Comparison of ENCODE assay signal across 1 cellular context in the genomic region with DNA sequence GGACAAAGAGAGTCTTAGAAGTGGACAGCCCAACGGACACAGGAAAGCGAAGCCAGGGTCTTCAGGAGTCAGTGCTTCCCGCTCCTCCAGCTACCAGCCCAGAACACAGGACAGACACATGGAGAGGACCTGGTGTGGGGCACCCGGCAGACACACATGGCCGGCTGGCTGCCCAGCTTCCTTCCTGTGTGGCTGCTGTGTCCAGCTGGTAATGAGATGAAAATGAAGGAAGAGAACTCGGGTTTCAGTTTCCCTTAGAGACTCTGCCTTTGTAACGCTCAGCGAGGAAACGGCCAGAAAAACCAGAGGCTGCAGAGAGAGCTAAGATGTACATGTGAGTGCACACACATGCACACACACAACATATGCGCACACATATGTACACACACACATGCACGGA.
TF ChIP-seq lines count a peak whose summit lies in the region.

No MANE protein-coding gene starts in this region.

TF ChIP-seq in GM23338, 12 proteins besides CTCF, POLR2A, EP300 and RAD21 (continued from another document):
- TF ChIP-seq, protein P1, sequence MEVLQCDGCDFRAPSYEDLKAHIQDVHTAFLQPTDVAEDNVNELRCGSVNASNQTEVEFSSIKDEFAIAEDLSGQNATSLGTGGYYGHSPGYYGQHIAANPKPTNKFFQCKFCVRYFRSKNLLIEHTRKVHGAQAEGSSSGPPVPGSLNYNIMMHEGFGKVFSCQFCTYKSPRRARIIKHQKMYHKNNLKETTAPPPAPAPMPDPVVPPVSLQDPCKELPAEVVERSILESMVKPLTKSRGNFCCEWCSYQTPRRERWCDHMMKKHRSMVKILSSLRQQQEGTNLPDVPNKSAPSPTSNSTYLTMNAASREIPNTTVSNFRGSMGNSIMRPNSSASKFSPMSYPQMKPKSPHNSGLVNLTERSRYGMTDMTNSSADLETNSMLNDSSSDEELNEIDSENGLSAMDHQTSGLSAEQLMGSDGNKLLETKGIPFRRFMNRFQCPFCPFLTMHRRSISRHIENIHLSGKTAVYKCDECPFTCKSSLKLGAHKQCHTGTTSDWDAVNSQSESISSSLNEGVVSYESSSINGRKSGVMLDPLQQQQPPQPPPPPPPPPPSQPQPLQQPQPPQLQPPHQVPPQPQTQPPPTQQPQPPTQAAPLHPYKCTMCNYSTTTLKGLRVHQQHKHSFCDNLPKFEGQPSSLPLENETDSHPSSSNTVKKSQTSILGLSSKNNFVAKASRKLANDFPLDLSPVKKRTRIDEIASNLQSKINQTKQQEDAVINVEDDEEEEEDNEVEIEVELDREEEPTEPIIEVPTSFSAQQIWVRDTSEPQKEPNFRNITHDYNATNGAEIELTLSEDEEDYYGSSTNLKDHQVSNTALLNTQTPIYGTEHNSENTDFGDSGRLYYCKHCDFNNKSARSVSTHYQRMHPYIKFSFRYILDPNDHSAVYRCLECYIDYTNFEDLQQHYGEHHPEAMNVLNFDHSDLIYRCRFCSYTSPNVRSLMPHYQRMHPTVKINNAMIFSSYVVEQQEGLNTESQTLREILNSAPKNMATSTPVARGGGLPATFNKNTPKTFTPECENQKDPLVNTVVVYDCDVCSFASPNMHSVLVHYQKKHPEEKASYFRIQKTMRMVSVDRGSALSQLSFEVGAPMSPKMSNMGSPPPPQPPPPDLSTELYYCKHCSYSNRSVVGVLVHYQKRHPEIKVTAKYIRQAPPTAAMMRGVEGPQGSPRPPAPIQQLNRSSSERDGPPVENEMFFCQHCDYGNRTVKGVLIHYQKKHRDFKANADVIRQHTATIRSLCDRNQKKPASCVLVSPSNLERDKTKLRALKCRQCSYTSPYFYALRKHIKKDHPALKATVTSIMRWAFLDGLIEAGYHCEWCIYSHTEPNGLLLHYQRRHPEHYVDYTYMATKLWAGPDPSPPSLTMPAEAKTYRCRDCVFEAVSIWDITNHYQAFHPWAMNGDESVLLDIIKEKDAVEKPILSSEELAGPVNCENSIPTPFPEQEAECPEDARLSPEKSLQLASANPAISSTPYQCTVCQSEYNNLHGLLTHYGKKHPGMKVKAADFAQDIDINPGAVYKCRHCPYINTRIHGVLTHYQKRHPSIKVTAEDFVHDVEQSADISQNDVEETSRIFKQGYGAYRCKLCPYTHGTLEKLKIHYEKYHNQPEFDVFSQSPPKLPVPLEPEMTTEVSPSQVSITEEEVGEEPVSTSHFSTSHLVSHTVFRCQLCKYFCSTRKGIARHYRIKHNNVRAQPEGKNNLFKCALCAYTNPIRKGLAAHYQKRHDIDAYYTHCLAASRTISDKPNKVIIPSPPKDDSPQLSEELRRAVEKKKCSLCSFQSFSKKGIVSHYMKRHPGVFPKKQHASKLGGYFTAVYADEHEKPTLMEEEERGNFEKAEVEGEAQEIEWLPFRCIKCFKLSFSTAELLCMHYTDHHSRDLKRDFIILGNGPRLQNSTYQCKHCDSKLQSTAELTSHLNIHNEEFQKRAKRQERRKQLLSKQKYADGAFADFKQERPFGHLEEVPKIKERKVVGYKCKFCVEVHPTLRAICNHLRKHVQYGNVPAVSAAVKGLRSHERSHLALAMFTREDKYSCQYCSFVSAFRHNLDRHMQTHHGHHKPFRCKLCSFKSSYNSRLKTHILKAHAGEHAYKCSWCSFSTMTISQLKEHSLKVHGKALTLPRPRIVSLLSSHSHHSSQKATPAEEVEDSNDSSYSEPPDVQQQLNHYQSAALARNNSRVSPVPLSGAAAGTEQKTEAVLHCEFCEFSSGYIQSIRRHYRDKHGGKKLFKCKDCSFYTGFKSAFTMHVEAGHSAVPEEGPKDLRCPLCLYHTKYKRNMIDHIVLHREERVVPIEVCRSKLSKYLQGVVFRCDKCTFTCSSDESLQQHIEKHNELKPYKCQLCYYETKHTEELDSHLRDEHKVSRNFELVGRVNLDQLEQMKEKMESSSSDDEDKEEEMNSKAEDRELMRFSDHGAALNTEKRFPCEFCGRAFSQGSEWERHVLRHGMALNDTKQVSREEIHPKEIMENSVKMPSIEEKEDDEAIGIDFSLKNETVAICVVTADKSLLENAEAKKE (CRISPR knock-in tag; IDR thresholded peaks at IDR 0.05): no peak
- TF ChIP-seq POLR2AphosphoS5 (IDR thresholded peaks at IDR 0.05; ENCODE audit: low read depth) (no peak), ZNF114 (CRISPR knock-in tag; IDR thresholded peaks at IDR 0.05) (no peak), EZH2phosphoT487 (IDR thresholded peaks at IDR 0.05; ENCODE audit: unreplicated experiment) (no peak), ZNF331 (CRISPR knock-in tag; IDR thresholded peaks at IDR 0.05; ENCODE audit: low read depth) (no peak), STAT1 (IDR thresholded peaks at IDR 0.05; ENCODE audit: unreplicated experiment) (no peak), JUNB (IDR thresholded peaks at IDR 0.05; ENCODE audit: unreplicated experiment) (no peak), CREB1 (CRISPR knock-in tag; IDR thresholded peaks at IDR 0.05; ENCODE audit: low read depth) (no peak)
